Comparison of ENCODE assay signal across 2 cellular contexts in genomic region chr9:20685769-20686168, GRCh38.
TF ChIP-seq lines count a peak whose summit lies in the region.

No MANE protein-coding gene starts in this region.

TF ChIP-seq in SK-N-SH, 30 proteins besides CTCF, POLR2A, EP300 and RAD21 (continued from another document):
- TF ChIP-seq, protein P1, sequence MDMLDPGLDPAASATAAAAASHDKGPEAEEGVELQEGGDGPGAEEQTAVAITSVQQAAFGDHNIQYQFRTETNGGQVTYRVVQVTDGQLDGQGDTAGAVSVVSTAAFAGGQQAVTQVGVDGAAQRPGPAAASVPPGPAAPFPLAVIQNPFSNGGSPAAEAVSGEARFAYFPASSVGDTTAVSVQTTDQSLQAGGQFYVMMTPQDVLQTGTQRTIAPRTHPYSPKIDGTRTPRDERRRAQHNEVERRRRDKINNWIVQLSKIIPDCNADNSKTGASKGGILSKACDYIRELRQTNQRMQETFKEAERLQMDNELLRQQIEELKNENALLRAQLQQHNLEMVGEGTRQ (IDR thresholded peaks at IDR 0.05; ENCODE audit: borderline replicate concordance, low read depth, low read length): no peak
- TF ChIP-seq RXRA (IDR thresholded peaks at IDR 0.05; ENCODE audit: borderline replicate concordance, low read depth): no peak
- no peak for TF ChIP-seq GATA2 (CRISPR knock-in tag; IDR thresholded peaks at IDR 0.05)
- TF ChIP-seq RFX5 (IDR thresholded peaks at IDR 0.05; ENCODE audit: low read length): no peak
- TF ChIP-seq CHD2 (IDR thresholded peaks at IDR 0.05; ENCODE audit: low read length, partially characterized antibody): no peak
- no peak for TF ChIP-seq POLR2AphosphoS5 (IDR thresholded peaks at IDR 0.05; ENCODE audit: low read depth, low read length)
- TF ChIP-seq MEF2A (IDR thresholded peaks at IDR 0.05; ENCODE audit: borderline replicate concordance, low read depth): no peak
- TF ChIP-seq, protein P2, sequence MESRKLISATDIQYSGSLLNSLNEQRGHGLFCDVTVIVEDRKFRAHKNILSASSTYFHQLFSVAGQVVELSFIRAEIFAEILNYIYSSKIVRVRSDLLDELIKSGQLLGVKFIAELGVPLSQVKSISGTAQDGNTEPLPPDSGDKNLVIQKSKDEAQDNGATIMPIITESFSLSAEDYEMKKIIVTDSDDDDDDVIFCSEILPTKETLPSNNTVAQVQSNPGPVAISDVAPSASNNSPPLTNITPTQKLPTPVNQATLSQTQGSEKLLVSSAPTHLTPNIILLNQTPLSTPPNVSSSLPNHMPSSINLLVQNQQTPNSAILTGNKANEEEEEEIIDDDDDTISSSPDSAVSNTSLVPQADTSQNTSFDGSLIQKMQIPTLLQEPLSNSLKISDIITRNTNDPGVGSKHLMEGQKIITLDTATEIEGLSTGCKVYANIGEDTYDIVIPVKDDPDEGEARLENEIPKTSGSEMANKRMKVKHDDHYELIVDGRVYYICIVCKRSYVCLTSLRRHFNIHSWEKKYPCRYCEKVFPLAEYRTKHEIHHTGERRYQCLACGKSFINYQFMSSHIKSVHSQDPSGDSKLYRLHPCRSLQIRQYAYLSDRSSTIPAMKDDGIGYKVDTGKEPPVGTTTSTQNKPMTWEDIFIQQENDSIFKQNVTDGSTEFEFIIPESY (IDR thresholded peaks at IDR 0.05; ENCODE audit: borderline replicate concordance, low read depth): no peak

TF ChIP-seq in SK-N-SH treated with all-trans-retinoic acid at 6 μM for 48 hours, 23 proteins besides CTCF, POLR2A, EP300 and RAD21 (continued from another document):
- TF ChIP-seq, protein P3, sequence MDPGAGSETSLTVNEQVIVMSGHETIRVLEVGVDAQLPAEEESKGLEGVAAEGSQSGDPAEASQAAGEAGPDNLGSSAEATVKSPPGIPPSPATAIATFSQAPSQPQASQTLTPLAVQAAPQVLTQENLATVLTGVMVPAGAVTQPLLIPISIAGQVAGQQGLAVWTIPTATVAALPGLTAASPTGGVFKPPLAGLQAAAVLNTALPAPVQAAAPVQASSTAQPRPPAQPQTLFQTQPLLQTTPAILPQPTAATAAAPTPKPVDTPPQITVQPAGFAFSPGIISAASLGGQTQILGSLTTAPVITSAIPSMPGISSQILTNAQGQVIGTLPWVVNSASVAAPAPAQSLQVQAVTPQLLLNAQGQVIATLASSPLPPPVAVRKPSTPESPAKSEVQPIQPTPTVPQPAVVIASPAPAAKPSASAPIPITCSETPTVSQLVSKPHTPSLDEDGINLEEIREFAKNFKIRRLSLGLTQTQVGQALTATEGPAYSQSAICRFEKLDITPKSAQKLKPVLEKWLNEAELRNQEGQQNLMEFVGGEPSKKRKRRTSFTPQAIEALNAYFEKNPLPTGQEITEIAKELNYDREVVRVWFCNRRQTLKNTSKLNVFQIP (CRISPR knock-in tag; IDR thresholded peaks at IDR 0.05; ENCODE audit: borderline replicate concordance, low read depth): no peak
- TF ChIP-seq, protein P4, sequence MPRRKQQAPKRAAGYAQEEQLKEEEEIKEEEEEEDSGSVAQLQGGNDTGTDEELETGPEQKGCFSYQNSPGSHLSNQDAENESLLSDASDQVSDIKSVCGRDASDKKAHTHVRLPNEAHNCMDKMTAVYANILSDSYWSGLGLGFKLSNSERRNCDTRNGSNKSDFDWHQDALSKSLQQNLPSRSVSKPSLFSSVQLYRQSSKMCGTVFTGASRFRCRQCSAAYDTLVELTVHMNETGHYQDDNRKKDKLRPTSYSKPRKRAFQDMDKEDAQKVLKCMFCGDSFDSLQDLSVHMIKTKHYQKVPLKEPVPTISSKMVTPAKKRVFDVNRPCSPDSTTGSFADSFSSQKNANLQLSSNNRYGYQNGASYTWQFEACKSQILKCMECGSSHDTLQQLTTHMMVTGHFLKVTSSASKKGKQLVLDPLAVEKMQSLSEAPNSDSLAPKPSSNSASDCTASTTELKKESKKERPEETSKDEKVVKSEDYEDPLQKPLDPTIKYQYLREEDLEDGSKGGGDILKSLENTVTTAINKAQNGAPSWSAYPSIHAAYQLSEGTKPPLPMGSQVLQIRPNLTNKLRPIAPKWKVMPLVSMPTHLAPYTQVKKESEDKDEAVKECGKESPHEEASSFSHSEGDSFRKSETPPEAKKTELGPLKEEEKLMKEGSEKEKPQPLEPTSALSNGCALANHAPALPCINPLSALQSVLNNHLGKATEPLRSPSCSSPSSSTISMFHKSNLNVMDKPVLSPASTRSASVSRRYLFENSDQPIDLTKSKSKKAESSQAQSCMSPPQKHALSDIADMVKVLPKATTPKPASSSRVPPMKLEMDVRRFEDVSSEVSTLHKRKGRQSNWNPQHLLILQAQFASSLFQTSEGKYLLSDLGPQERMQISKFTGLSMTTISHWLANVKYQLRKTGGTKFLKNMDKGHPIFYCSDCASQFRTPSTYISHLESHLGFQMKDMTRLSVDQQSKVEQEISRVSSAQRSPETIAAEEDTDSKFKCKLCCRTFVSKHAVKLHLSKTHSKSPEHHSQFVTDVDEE (CRISPR knock-in tag; IDR thresholded peaks at IDR 0.05): no peak
- TF ChIP-seq ARNTL (CRISPR knock-in tag; IDR thresholded peaks at IDR 0.05; ENCODE audit: borderline replicate concordance, low read depth) (no peak), CREB5 (CRISPR knock-in tag; IDR thresholded peaks at IDR 0.05; ENCODE audit: low read depth) (no peak), TCF4 (CRISPR knock-in tag; IDR thresholded peaks at IDR 0.05; ENCODE audit: borderline replicate concordance) (no peak), ZFP3 (CRISPR knock-in tag; IDR thresholded peaks at IDR 0.05) (no peak)
